In the genomic region with DNA sequence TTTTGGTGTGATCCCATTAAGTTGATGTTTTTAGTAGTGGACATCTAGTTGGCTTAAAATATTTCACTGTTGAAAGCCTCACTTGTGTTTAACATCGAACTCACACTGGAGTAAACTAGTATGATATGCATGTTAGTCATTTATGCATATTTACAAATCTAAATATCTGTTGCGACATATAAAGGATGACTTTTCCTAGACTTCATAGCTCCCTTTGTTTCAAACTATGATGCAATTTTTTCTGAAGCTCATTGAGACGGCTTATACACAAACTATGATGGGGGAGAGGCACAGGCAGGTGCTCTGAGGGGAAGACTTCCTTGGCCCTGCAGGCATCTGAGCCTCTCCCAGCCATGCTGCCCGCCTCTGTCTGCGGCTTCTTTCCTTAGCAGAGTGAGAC, we compare ENCODE assay signal across 22 cellular contexts. TPM values are rescaled to one million over a fixed set of nuclear protein-coding genes. Genes with fewer than 3 reads are reported as not detected.
DNase-seq lines count a peak whose midpoint lies in the region; ATAC-seq, FAIRE-seq and TF ChIP-seq lines count a peak whose summit lies in the region.
"Had no signal": no experiment of that assay in that cellular context is flagged by ENCODE, and none has a peak within 500 bp of the region (broad histone marks: within the 10 kb centered on the region; RNA-seq: fewer than 3 reads in every experiment).

No MANE protein-coding gene starts in this region.

- peaks cover 8% of the 10 kb centered on the region for H3K4me1 Mint-ChIP-seq in activated CD4-positive, alpha-beta T cell treated with anti-CD3 and anti-CD28 coated beads, Interleukin-2, amount 10 ng/mL, durations not matched to agents 7 days and 5 days

- CTCF ChIA-PET in PC-3 (lab: Charles Lee) (interaction anchor here (0.7 kb wide), 1 partner anchor 89 kb away, joined by 5 read pairs; no protein-coding TSS in a partner anchor), H1 (lab: Charles Lee; ENCODE audit: partially characterized antibody) (interaction anchor here (0.6 to 5.0 kb wide), 9 partner anchors 9 to 850 kb away, joined by 3 to 37 read pairs (median 3); no protein-coding TSS in a partner anchor)
- CTCF ChIA-PET in activated CD4-positive, alpha-beta T cell treated with anti-CD3 and anti-CD28 coated beads, Interleukin-2, amount 10 ng/mL, durations not matched to agents 7 days and 5 days (lab: Charles Lee) = interaction anchor here (0.6 to 1.5 kb wide), 2 partner anchors 506 to 813 kb away, joined by 3 to 4 read pairs; no protein-coding TSS in a partner anchor

- no peak overlapping the region for H2BK12ac ChIP-seq in H1 (ENCODE audit: low read depth, low read length)

- DNase-seq in H4 (ENCODE audit: low spot score) (peak; percentile 41), PC-3 (peak; percentile 82), H1 (ENCODE audit: low read depth in 1 of 2, low spot score in 2 of 2) (no peak), mesendoderm (no peak), NCI-H1694 (lab: John Stamatoyannopoulos, UW) (no peak)
- no peak for DNase-seq in activated CD4-positive, alpha-beta T cell treated with anti-CD3 and anti-CD28 coated beads, Interleukin-2, amount 10 ng/mL, durations not matched to agents 7 days and 5 days
- DNase-seq: activated CD8-positive, alpha-beta memory T cell treated with anti-CD3 and anti-CD28 coated beads, Interleukin-2, amount 10 ng/mL, durations not matched to agents 7 days and 5 days; adrenal gland; AML-193; caudate nucleus; left cardiac atrium; NCI-H1048; NCI-H2107; NCI-H526 treated with DMSO at 0.1 percent for 48 hours; stimulated activated CD4-positive, alpha-beta T cell treated with anti-CD3 and anti-CD28 coated beads, Interleukin-4, amount 100 ng/mL, for 4 hours had no signal

- H2BK20ac ChIP-seq in H1 (ENCODE audit: low read length) = no peak overlapping the region

- H3K4ac ChIP-seq in H1 (replicated peaks; ENCODE audit: insufficient read length, low read depth, low read length) = no peak overlapping the region
- H3K4ac ChIP-seq in mesendoderm (ENCODE audit: low read depth, low read length) = no peak overlapping the region

- TF ChIP-seq POLR2A in H1 (IDR thresholded peaks at IDR 0.05; ENCODE audit: control extremely low read depth in 1 of 2, low read depth in 2 of 2, low read length in 2 of 2) (no peak), GM18505 (IDR thresholded peaks at IDR 0.05; ENCODE audit: borderline replicate concordance, extremely low read depth, insufficient read depth, insufficient read length) (no peak)

- peaks cover 69% of the 10 kb centered on the region for H3K27me3 Mint-ChIP-seq in activated CD4-positive, alpha-beta T cell treated with anti-CD3 and anti-CD28 coated beads, Interleukin-2, amount 10 ng/mL, durations not matched to agents 7 days and 5 days

- no peaks in the 10 kb centered on the region for H3K36me3 ChIP-seq in PC-3 (ENCODE audit: low read depth, low read length)
- no peaks in the 10 kb centered on the region for H3K36me3 ChIP-seq in H1 (ENCODE audit: control insufficient read depth in 2 of 4, insufficient read depth in 4 of 4, low read length in 3 of 4)
- no peaks in the 10 kb centered on the region for H3K36me3 ChIP-seq in mesendoderm (ENCODE audit: control insufficient read depth, insufficient read depth, low read length)
- H3K36me3 ChIP-seq: adrenal gland, SJSA1 had no signal

- FAIRE-seq in H1 (lab: Jason Lieb, UNC) = no peak
- FAIRE-seq: G401.6 had no signal

- H3K9ac ChIP-seq in PC-3 (ENCODE audit: low read length) = 0 out of 2 replicates have a peak overlapping the region, but pooled peaks have one; percentile 20
- H3K9ac ChIP-seq in H1 (replicated peaks in 1 of 4; ENCODE audit: extremely low read depth in 1 of 4, low read depth in 3 of 4, low read length in 3 of 4) = no peak overlapping the region
- no peak overlapping the region for H3K9ac ChIP-seq in mesendoderm (ENCODE audit: low read length)

- TF ChIP-seq RAD21 in H1 (IDR thresholded peaks at IDR 0.05 in 1 of 2, conservative IDR thresholded peaks at IDR 0.05 in 1 of 2; ENCODE audit: low read depth in 2 of 2, low read length in 2 of 2) = no peak

- H2BK5ac ChIP-seq in H1 (ENCODE audit: low read depth, low read length) (no peak overlapping the region), mesendoderm (ENCODE audit: low read length) (no peak overlapping the region)

- no peak overlapping the region for H2BK15ac ChIP-seq in H1 (ENCODE audit: low read length)
- no peak overlapping the region for H2BK15ac ChIP-seq in mesendoderm (replicated peaks; ENCODE audit: low read depth)

- H4K20me1 ChIP-seq in PC-3 (ENCODE audit: low read length) (no peaks in the 10 kb centered on the region), H1 (replicated peaks in 1 of 2; ENCODE audit: control insufficient read depth in 1 of 2, insufficient read depth in 2 of 2, low read length in 2 of 2) (no peaks in the 10 kb centered on the region)

- intact Hi-C loops in PC-3 (cut with micrococcal nuclease) = loop anchor here (2.0 kb wide), 3 partner anchors 851 to 1147 kb away; no protein-coding TSS in a partner anchor

- H2BK120ac ChIP-seq in H1 (replicated peaks; ENCODE audit: low read depth, low read length) (no peak overlapping the region), mesendoderm (ENCODE audit: low read depth, low read length) (no peak overlapping the region)

- 85% methylated on average over 5 of the region's 5 CpGs; no CpG with 5 or more reads in 1 of the 2 experiments for WGBS in H1 (ENCODE audit: extremely low coverage in 1 of 2, insufficient coverage in 1 of 2, insufficient read length in 1 of 2, insufficient replicate concordance in 2 of 2, low coverage in 1 of 2, low lambda C conversion rate in 2 of 2, missing lambda C conversion rate in 1 of 2), 2 experiments
- no CpG with 5 or more reads among the region's 5 CpGs for WGBS in mesendoderm (ENCODE audit: extremely low coverage, insufficient coverage, low lambda C conversion rate)

- no peaks in the 10 kb centered on the region for H3K9me3 Mint-ChIP-seq in activated CD4-positive, alpha-beta T cell treated with anti-CD3 and anti-CD28 coated beads, Interleukin-2, amount 10 ng/mL, durations not matched to agents 7 days and 5 days
- H3K9me3 Mint-ChIP-seq: nephron had no signal

- H3K4me3 ChIP-seq in PC-3 (ENCODE audit: low read length) (no peak overlapping the region), H1 (ENCODE audit: extremely low read depth in 1 of 4, insufficient read depth in 2 of 4, low read depth in 3 of 4, low read length in 4 of 4) (no peak overlapping the region), mesendoderm (ENCODE audit: low read length) (no peak overlapping the region)
- H3K4me3 ChIP-seq: adrenal gland, SJSA1, smooth muscle cell had no signal

- H2AK5ac ChIP-seq in H1 (ENCODE audit: low read depth, low read length) (no peak overlapping the region), mesendoderm (ENCODE audit: low read length) (no peak overlapping the region)

- TF ChIP-seq CTCF in PC-3 (conservative IDR thresholded peaks at IDR 0.05; ENCODE audit: low read depth, low read length) = no peak
- TF ChIP-seq CTCF in H1 (IDR thresholded peaks at IDR 0.05; ENCODE audit: control extremely low read depth in 1 of 3, insufficient read depth in 1 of 3, low read depth in 1 of 3, low read length in 3 of 3) = no peak

- H3F3A ChIP-seq in PC-3 (ENCODE audit: low read length, unreplicated experiment) = no peaks in the 10 kb centered on the region

- no peaks in the 10 kb centered on the region for H3K9me2 ChIP-seq in PC-3 (replicated peaks; ENCODE audit: low read length)

- no peak overlapping the region for H3K18ac ChIP-seq in H1 (ENCODE audit: extremely low read depth, low read length)
- H3K18ac ChIP-seq in mesendoderm (ENCODE audit: low read length) = peak overlapping the region; percentile 51

- no peak overlapping the region for H3K14ac ChIP-seq in H1 (ENCODE audit: insufficient read length)

- H3K79me2 ChIP-seq in PC-3 (ENCODE audit: low read length) (no peaks in the 10 kb centered on the region), H1 (ENCODE audit: control insufficient read depth in 1 of 2, insufficient read depth in 2 of 2, low read length in 2 of 2) (no peaks in the 10 kb centered on the region), mesendoderm (ENCODE audit: control insufficient read depth, insufficient read depth, low read length) (no peaks in the 10 kb centered on the region)

- peaks cover 18% of the 10 kb centered on the region for H3K27me3 ChIP-seq in PC-3 (ENCODE audit: low read length)
- peaks cover 0 to 7% (median 4%) of the 10 kb centered on the region in 4 experiments; a peak in 4 of 7 replicates for H3K27me3 ChIP-seq in H1 (replicated peaks in 1 of 4; ENCODE audit: control insufficient read depth in 3 of 4, extremely low read depth in 1 of 4, insufficient read depth in 3 of 4, low read length in 3 of 4)
- no peaks in the 10 kb centered on the region for H3K27me3 ChIP-seq in mesendoderm (ENCODE audit: insufficient read depth, low read length, poor library complexity)
- H3K27me3 ChIP-seq: SJSA1 had no signal

- H3K4me1 ChIP-seq in PC-3 (ENCODE audit: insufficient read depth, low read length) (peaks cover 39% of the 10 kb centered on the region), H1 (replicated peaks in 1 of 4; ENCODE audit: control insufficient read depth in 3 of 4, insufficient read depth in 4 of 4, low read length in 3 of 4) (peaks cover 0 to 4% (median 1%) of the 10 kb centered on the region in 4 experiments; a peak in 4 of 7 replicates), mesendoderm (ENCODE audit: control insufficient read depth, low read depth, low read length) (peaks cover 9% of the 10 kb centered on the region)
- H3K4me1 ChIP-seq: adrenal gland had no signal

- H3K9me3 ChIP-seq in PC-3 (ENCODE audit: low read length) (no peaks in the 10 kb centered on the region), H1 (ENCODE audit: insufficient read depth in 2 of 2, low read depth in 1 of 2, low read length in 1 of 2) (no peaks in the 10 kb centered on the region)
- H3K9me3 ChIP-seq: adrenal gland, SJSA1 had no signal

- H2AFZ ChIP-seq in PC-3 (ENCODE audit: low read length) (peak overlapping the region; percentile 24; the same call in 1 of the 2 replicates), H1 (ENCODE audit: low read length) (no peak overlapping the region)

- H3K27ac Mint-ChIP-seq in activated CD4-positive, alpha-beta T cell treated with anti-CD3 and anti-CD28 coated beads, Interleukin-2, amount 10 ng/mL, durations not matched to agents 7 days and 5 days = no peak overlapping the region
- H3K27ac Mint-ChIP-seq: activated CD8-positive, alpha-beta memory T cell treated with anti-CD3 and anti-CD28 coated beads, Interleukin-2, amount 10 ng/mL, durations not matched to agents 7 days and 5 days; progenitor cell of endocrine pancreas had no signal

- POLR2A ChIA-PET in PC-3 (lab: Charles Lee; ENCODE audit: unreplicated experiment) = no interaction called here
- POLR2A ChIA-PET in H1 (lab: Charles Lee; ENCODE audit: partially characterized antibody) = no interaction called here
- POLR2A ChIA-PET in activated CD4-positive, alpha-beta T cell treated with anti-CD3 and anti-CD28 coated beads, Interleukin-2, amount 10 ng/mL, durations not matched to agents 7 days and 5 days (lab: Charles Lee) = no interaction called here

- H3K27ac ChIP-seq in PC-3 (ENCODE audit: low read length) (peak overlapping the region; percentile 42), H1 (ENCODE audit: low read depth, low read length) (no peak overlapping the region), mesendoderm (ENCODE audit: low read depth, low read length) (no peak overlapping the region)
- H3K27ac ChIP-seq: adrenal gland, SJSA1 had no signal

- no peak overlapping the region for H4K91ac ChIP-seq in H1 (replicated peaks; ENCODE audit: insufficient read length, low read length)

- no peak overlapping the region for H4K5ac ChIP-seq in H1 (ENCODE audit: insufficient read length, low read depth, low read length)
- no peak overlapping the region for H4K5ac ChIP-seq in mesendoderm (ENCODE audit: low read length)

- no peak for TF ChIP-seq EP300 in H1 (IDR thresholded peaks at IDR 0.05; ENCODE audit: borderline replicate concordance in 1 of 2, low read depth in 2 of 2, low read length in 2 of 2)

- no peak overlapping the region for H3K56ac ChIP-seq in H1 (replicated peaks; ENCODE audit: insufficient read length, low read depth, low read length)
- H3K56ac ChIP-seq in mesendoderm (ENCODE audit: low read length) = no peak overlapping the region

- H3K36me3 Mint-ChIP-seq in activated CD4-positive, alpha-beta T cell treated with anti-CD3 and anti-CD28 coated beads, Interleukin-2, amount 10 ng/mL, durations not matched to agents 7 days and 5 days (ENCODE audit: low read depth) = no peaks in the 10 kb centered on the region
- H3K36me3 Mint-ChIP-seq: activated CD8-positive, alpha-beta memory T cell treated with anti-CD3 and anti-CD28 coated beads, Interleukin-2, amount 10 ng/mL, durations not matched to agents 7 days and 5 days had no signal

- peak; percentile 27 for ATAC-seq in PC-3
- no peak for ATAC-seq in GM18505 (IDR thresholded peaks at IDR 0.05; ENCODE audit: unreplicated experiment)
- no peak for ATAC-seq in GM18520 (IDR thresholded peaks at IDR 0.05; ENCODE audit: unreplicated experiment)
- ATAC-seq: activated CD8-positive, alpha-beta memory T cell treated with anti-CD3 and anti-CD28 coated beads, Interleukin-2, amount 10 ng/mL, durations not matched to agents 7 days and 5 days; left cardiac atrium had no signal

- H3K79me1 ChIP-seq in H1 (ENCODE audit: low read depth, low read length) (no peaks in the 10 kb centered on the region), mesendoderm (ENCODE audit: low read length) (no peaks in the 10 kb centered on the region)

- peak overlapping the region; percentile 53 for H3K4me2 ChIP-seq in PC-3 (ENCODE audit: low read length)
- no peak overlapping the region for H3K4me2 ChIP-seq in H1 (ENCODE audit: insufficient read depth in 1 of 2, low read depth in 2 of 2, low read length in 2 of 2)
- no peak overlapping the region for H3K4me2 ChIP-seq in mesendoderm (ENCODE audit: low read length)

- no peak overlapping the region for H3K4me3 Mint-ChIP-seq in activated CD4-positive, alpha-beta T cell treated with anti-CD3 and anti-CD28 coated beads, Interleukin-2, amount 10 ng/mL, durations not matched to agents 7 days and 5 days
- H3K4me3 Mint-ChIP-seq: activated CD8-positive, alpha-beta memory T cell treated with anti-CD3 and anti-CD28 coated beads, Interleukin-2, amount 10 ng/mL, durations not matched to agents 7 days and 5 days had no signal

- H4K8ac ChIP-seq in H1 (ENCODE audit: extremely low read depth, insufficient read depth, low read length) (no peak overlapping the region; the same call in 1 of the 2 replicates), mesendoderm (ENCODE audit: low read depth, low read length) (no peak overlapping the region)

- no peaks in the 10 kb centered on the region for H3K23me2 ChIP-seq in H1 (ENCODE audit: low read depth, low read length)

- H3K23ac ChIP-seq in H1 (ENCODE audit: insufficient read length) (no peak overlapping the region), mesendoderm (ENCODE audit: low read length) (no peak overlapping the region)

- BruUV-seq in PC-3 (replicated peaks; lab: Mats Ljungman, UMichigan) = no TSS peak

RNA-seq across cellular contexts. Expression of a gene that starts 11.8 kb away (rescaled TPM):
- total RNA-seq in H4 (2014; rRNA removed; shearing (Covaris generic)) = 4.8 and 4.9 TPM in 2 replicates
- 7.3 and 12.0 TPM in 2 replicates for total RNA-seq in PC-3 (2014; rRNA removed)
- 0.13 and 0.22 TPM in 2 replicates for total RNA-seq in H1 (2021; fragmentation: NEBNext Ultra II Directional; extraction: Animal tissue kit (Norgen Biotek cat#: 25700))
- 0.05 TPM in 1 of 2 replicates, not detected in the other for polyA plus RNA-seq in H1 (2011; rRNA removed)
- polyA plus RNA-seq in H1 (2011; cell fraction: cytosol; rRNA removed) = 0.09 TPM
- polyA plus RNA-seq in H1 (2011; cell fraction: nucleus; rRNA removed) = 0.03 TPM
- 0.05 to 0.07 TPM in 2 of 4 replicates, not detected in the others for polyA plus RNA-seq in H1 (2012, experiment 1 of 2)
- 0.13 TPM for polyA plus RNA-seq in H1 (2012, experiment 2 of 2)
- polyA plus RNA-seq in H1 (2013, experiment 1 of 2) = 0.10 TPM
- polyA plus RNA-seq in H1 (2013, experiment 2 of 2) = 0.06 TPM
- polyA minus RNA-seq in H1 (2011; rRNA and poly(A)+ RNA removed) = 0.10 TPM in 1 of 2 replicates, not detected in the other
- not detected for polyA minus RNA-seq in H1 (2011; cell fraction: cytosol; rRNA and poly(A)+ RNA removed)
- 0.40 TPM for polyA minus RNA-seq in H1 (2011; cell fraction: nucleus; rRNA and poly(A)+ RNA removed)
- 1.1 TPM for polyA plus RNA-seq in mesendoderm (2013, experiment 1 of 2)
- polyA plus RNA-seq in mesendoderm (2013, experiment 2 of 2) = 1.1 TPM
- total RNA-seq in activated CD4-positive, alpha-beta T cell treated with anti-CD3 and anti-CD28 coated beads, Interleukin-2, amount 10 ng/mL, durations not matched to agents 7 days and 5 days = not detected

Comparison
In these comparisons a context has a peak if more than half of its experiments do, and no peak if none do; other contexts are left out.
1. DNase-seq: peak in H4 (single experiment) and PC-3 (single experiment); none in H1 (0 of 2), mesendoderm (single experiment), activated CD4-positive, alpha-beta T cell treated with anti-CD3 and anti-CD28 coated beads, Interleukin-2, amount 10 ng/mL, durations not matched to agents 7 days and 5 days (single experiment) and NCI-H1694 (single experiment).